Comparison of ENCODE assay signal across 26 cellular contexts in the genomic region with DNA sequence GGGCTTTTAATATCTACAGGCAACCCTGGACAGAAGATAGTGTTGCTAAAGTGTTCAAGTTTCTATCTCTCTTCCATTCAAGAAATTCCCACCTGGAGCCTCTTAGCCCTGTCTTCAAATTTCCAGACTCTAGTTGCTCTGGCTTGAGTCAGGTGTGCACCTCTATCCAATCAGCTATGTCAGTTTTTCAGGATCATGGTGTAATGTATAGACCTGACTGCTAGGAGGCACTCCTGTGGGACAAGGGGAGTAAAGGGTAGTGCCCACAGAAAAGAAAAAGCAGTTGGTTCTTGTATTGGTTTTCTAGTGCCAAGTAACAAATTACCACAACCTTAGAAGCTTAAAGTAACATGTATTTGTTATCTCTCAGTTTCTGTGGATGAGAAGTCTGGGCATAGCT. TPM values are rescaled to one million over a fixed set of nuclear protein-coding genes. Genes with fewer than 3 reads are reported as not detected.
DNase-seq lines count a peak whose midpoint lies in the region; ATAC-seq and TF ChIP-seq lines count a peak whose summit lies in the region.
"Had no signal": no experiment of that assay in that cellular context is flagged by ENCODE, and none has a peak within 500 bp of the region (broad histone marks: within the 10 kb centered on the region; RNA-seq: fewer than 3 reads in every experiment).

No MANE protein-coding gene starts in this region.

- H3K79me2 ChIP-seq in H9 (ENCODE audit: insufficient read depth, low read length) (no peaks in the 10 kb centered on the region), PC-3 (ENCODE audit: low read length) (no peaks in the 10 kb centered on the region)

- no TSS peak for BruUV-seq in PC-3 (replicated peaks; lab: Mats Ljungman, UMichigan)

- no peak overlapping the region for H2AK5ac ChIP-seq in H9 (ENCODE audit: insufficient read length, low read length)

- H3K79me1 ChIP-seq in H9 (ENCODE audit: insufficient read depth, low read depth, low read length, poor library complexity, severe bottlenecking), result no peaks in the 10 kb centered on the region

- H3K14ac ChIP-seq in H9 (ENCODE audit: insufficient read depth, low read length), result no peak overlapping the region

- H3K23ac ChIP-seq in H9 (ENCODE audit: insufficient read length, low read depth, low read length), result no peak overlapping the region

- H3K9ac ChIP-seq in H9 (ENCODE audit: extremely low read depth, insufficient read length, low read length), result no peak overlapping the region
- peak overlapping the region; percentile 34; the same call in 1 of the 2 replicates for H3K9ac ChIP-seq in PC-3 (ENCODE audit: low read length)
- H3K9ac ChIP-seq: neural progenitor cell had no signal

- H3K27ac Mint-ChIP-seq in H9, result no peak overlapping the region
- H3K27ac Mint-ChIP-seq in stimulated activated effector memory CD8-positive, alpha-beta T cell treated with anti-CD3 and anti-CD28 coated beads, Interleukin-12 subunit alpha, Interleukin-12 subunit beta, amount 100 ng/mL, for 72 hours, result no peak overlapping the region
- no peak overlapping the region for H3K27ac Mint-ChIP-seq in CD4-positive, alpha-beta T cell
- H3K27ac Mint-ChIP-seq: activated B cell treated with CpG ODN at 0.5 μM for 24 hours; activated naive CD8-positive, alpha-beta T cell treated with anti-CD3 and anti-CD28 coated beads, Interleukin-2, amount 50 U/mL, for 24 hours; neural progenitor cell had no signal

- H2BK15ac ChIP-seq in H9 (ENCODE audit: low read depth, low read length), result no peak overlapping the region

- H3K4me3 Mint-ChIP-seq in H9, result no peak overlapping the region
- no peak overlapping the region for H3K4me3 Mint-ChIP-seq in stimulated activated effector memory CD8-positive, alpha-beta T cell treated with anti-CD3 and anti-CD28 coated beads, Interleukin-12 subunit alpha, Interleukin-12 subunit beta, amount 100 ng/mL, for 72 hours
- no peak overlapping the region for H3K4me3 Mint-ChIP-seq in CD4-positive, alpha-beta T cell
- H3K4me3 Mint-ChIP-seq: activated B cell treated with CpG ODN at 0.5 μM for 24 hours; activated naive CD8-positive, alpha-beta T cell treated with anti-CD3 and anti-CD28 coated beads, Interleukin-2, amount 50 U/mL, for 24 hours; activated T-cell treated with anti-CD3 and anti-CD28 coated beads, Interleukin-2, amount 50 U/mL, for 4 hours; neural progenitor cell had no signal

- H2BK120ac ChIP-seq in H9 (ENCODE audit: low read depth, low read length, poor library complexity, severe bottlenecking), result no peak overlapping the region

- no peaks in the 10 kb centered on the region for H3K36me3 ChIP-seq in PC-3 (ENCODE audit: low read depth, low read length)
- H3K36me3 ChIP-seq: HAP-1, left lung, neural progenitor cell, pancreas had no signal

- CTCF ChIA-PET in PC-3 (lab: Charles Lee), result no interaction called here
- CTCF ChIA-PET in CD4-positive, alpha-beta T cell (lab: Charles Lee), result no interaction called here

- H3K9me2 ChIP-seq in PC-3 (replicated peaks; ENCODE audit: low read length), result no peaks in the 10 kb centered on the region

- no peak overlapping the region for H2BK12ac ChIP-seq in H9 (ENCODE audit: insufficient read length, low read depth, low read length)

- H4K5ac ChIP-seq in H9 (ENCODE audit: insufficient read length, low read depth, low read length), result no peak overlapping the region

- H3K4me3 ChIP-seq in PC-3 (ENCODE audit: low read length) (no peak overlapping the region), fibroblast of the aortic adventitia (ENCODE audit: low read depth, low read length) (no peak overlapping the region)
- H3K4me3 ChIP-seq: HAP-1, left lung, neural progenitor cell, pancreas, smooth muscle cell had no signal

- DNase-seq in H9, result peak; percentile 31
- no peak for DNase-seq in PC-3
- DNase-seq in fibroblast of the aortic adventitia (ENCODE audit: low read depth), result no peak
- no peak for DNase-seq in stimulated activated effector memory CD8-positive, alpha-beta T cell treated with anti-CD3 and anti-CD28 coated beads, Interleukin-12 subunit alpha, Interleukin-12 subunit beta, amount 100 ng/mL, for 72 hours (ENCODE audit: low spot score in 2 of 2)
- no peak for DNase-seq in CD4-positive, alpha-beta T cell
- no peak for DNase-seq in NK-92 (lab: John Stamatoyannopoulos, UW; ENCODE audit: unreplicated experiment)
- DNase-seq in NCI-H526 (lab: John Stamatoyannopoulos, UW), result no peak
- no peak for DNase-seq in NCI-H2227 treated with DMSO at 0.1 percent for 48 hours (lab: John Stamatoyannopoulos, UW)
- DNase-seq: activated B cell treated with CpG ODN at 0.5 μM for 24 hours; activated CD4-positive, alpha-beta T cell treated with anti-CD3 and anti-CD28 coated beads, Interleukin-2, amount 50 U/mL, for 1 hour; activated naive CD8-positive, alpha-beta T cell treated with anti-CD3 and anti-CD28 coated beads, Interleukin-2, amount 50 U/mL, for 24 hours; activated T-cell treated with anti-CD3 and anti-CD28 coated beads, Interleukin-2, amount 50 U/mL, for 4 hours; C1 segment of cervical spinal cord; Caco-2; hippocampal formation; left lung; NCI-H1048; NCI-H446 treated with DMSO at 0.1 percent for 48 hours; pancreas; stimulated activated naive CD4-positive, alpha-beta T cell treated with Interleukin-2 at 50 U/mL for 16 hours; T-helper 1 cell had no signal

- H4K91ac ChIP-seq in H9 (ENCODE audit: insufficient read length, low read depth, low read length), result no peak overlapping the region

- peaks cover 49% of the 10 kb centered on the region for H3K27me3 Mint-ChIP-seq in H9 (ENCODE audit: low read depth)
- peaks cover 65% of the 10 kb centered on the region for H3K27me3 Mint-ChIP-seq in CD4-positive, alpha-beta T cell

- no peak for ATAC-seq in PC-3
- peak; percentile 21 for ATAC-seq in stimulated activated effector memory CD8-positive, alpha-beta T cell treated with anti-CD3 and anti-CD28 coated beads, Interleukin-12 subunit alpha, Interleukin-12 subunit beta, amount 100 ng/mL, for 72 hours
- ATAC-seq in CD4-positive, alpha-beta T cell (ENCODE audit: poor library complexity), result no peak
- ATAC-seq: activated naive CD8-positive, alpha-beta T cell treated with anti-CD3 and anti-CD28 coated beads, Interleukin-2, amount 50 U/mL, for 24 hours; activated T-cell treated with anti-CD3 and anti-CD28 coated beads, Interleukin-2, amount 50 U/mL, for 4 hours; left lung; pancreas had no signal

- H3K9me3 Mint-ChIP-seq in H9, result no peaks in the 10 kb centered on the region
- H3K9me3 Mint-ChIP-seq in stimulated activated effector memory CD8-positive, alpha-beta T cell treated with anti-CD3 and anti-CD28 coated beads, Interleukin-12 subunit alpha, Interleukin-12 subunit beta, amount 100 ng/mL, for 72 hours, result peaks cover 1% of the 10 kb centered on the region
- H3K9me3 Mint-ChIP-seq in CD4-positive, alpha-beta T cell, result no peaks in the 10 kb centered on the region
- H3K9me3 Mint-ChIP-seq: activated B cell treated with CpG ODN at 0.5 μM for 24 hours; activated naive CD8-positive, alpha-beta T cell treated with anti-CD3 and anti-CD28 coated beads, Interleukin-2, amount 50 U/mL, for 24 hours; neural progenitor cell had no signal

- H3K18ac ChIP-seq in H9 (ENCODE audit: insufficient read length, low read depth, low read length), result no peak overlapping the region

- H4K20me1 ChIP-seq in H9 (ENCODE audit: control insufficient read depth, insufficient read depth, insufficient read length), result no peaks in the 10 kb centered on the region
- H4K20me1 ChIP-seq in PC-3 (ENCODE audit: low read length), result no peaks in the 10 kb centered on the region

- H2BK20ac ChIP-seq in H9 (ENCODE audit: low read depth, low read length, poor library complexity, severe bottlenecking), result no peak overlapping the region

- POLR2A ChIA-PET in PC-3 (lab: Charles Lee; ENCODE audit: unreplicated experiment), result no interaction called here
- POLR2A ChIA-PET in CD4-positive, alpha-beta T cell (lab: Charles Lee), result no interaction called here

- H4K8ac ChIP-seq in H9 (replicated peaks; ENCODE audit: insufficient read length, low read depth, low read length), result no peak overlapping the region

- peaks cover 5% of the 10 kb centered on the region for H3F3A ChIP-seq in PC-3 (ENCODE audit: low read length, unreplicated experiment)

- H3K27me3 ChIP-seq in H9 (ENCODE audit: insufficient read depth, low read length) (no peaks in the 10 kb centered on the region), PC-3 (ENCODE audit: low read length) (no peaks in the 10 kb centered on the region)
- peaks cover 21% of the 10 kb centered on the region for H3K27me3 ChIP-seq in CD4-positive, alpha-beta T cell (ENCODE audit: control insufficient read depth, insufficient read depth, low read length)
- H3K27me3 ChIP-seq: pancreas had no signal

- peak; percentile 41; the same call in 2 of the 3 replicates for TF ChIP-seq CTCF in H9 (conservative IDR thresholded peaks at IDR 0.05)
- TF ChIP-seq CTCF in PC-3 (conservative IDR thresholded peaks at IDR 0.05; ENCODE audit: low read depth, low read length), result peak; percentile 36
- TF ChIP-seq CTCF in fibroblast of the aortic adventitia (IDR thresholded peaks at IDR 0.05; ENCODE audit: insufficient read depth, low read length), result peak; percentile 7
- TF ChIP-seq CTCF in CD4-positive, alpha-beta T cell (IDR thresholded peaks at IDR 0.05), result no peak

- H3K27ac ChIP-seq in H9 (ENCODE audit: insufficient read length, low read depth, low read length) (no peak overlapping the region), PC-3 (ENCODE audit: low read length) (peak overlapping the region; percentile 85)
- H3K27ac ChIP-seq in CD4-positive, alpha-beta T cell (ENCODE audit: low read depth, low read length), result no peak overlapping the region
- H3K27ac ChIP-seq: left lung, neural progenitor cell, pancreas, RWPE1 had no signal

- no peak overlapping the region for H3K4ac ChIP-seq in H9 (ENCODE audit: low read depth, low read length)

- H3T11ph ChIP-seq in H9 (ENCODE audit: low read length), result no peak overlapping the region

- no peaks in the 10 kb centered on the region for H3K36me3 Mint-ChIP-seq in H9 (ENCODE audit: insufficient read depth in 1 of 3, low read depth in 3 of 3)
- no peaks in the 10 kb centered on the region for H3K36me3 Mint-ChIP-seq in stimulated activated effector memory CD8-positive, alpha-beta T cell treated with anti-CD3 and anti-CD28 coated beads, Interleukin-12 subunit alpha, Interleukin-12 subunit beta, amount 100 ng/mL, for 72 hours
- peaks cover under 1% of the 10 kb centered on the region for H3K36me3 Mint-ChIP-seq in CD4-positive, alpha-beta T cell (ENCODE audit: low read depth)
- H3K36me3 Mint-ChIP-seq: neural progenitor cell had no signal

- H3K56ac ChIP-seq in H9 (ENCODE audit: insufficient read length, low read depth, low read length), result no peak overlapping the region

- H2AFZ ChIP-seq in H9 (ENCODE audit: low read length), result no peak overlapping the region
- no peak overlapping the region for H2AFZ ChIP-seq in PC-3 (ENCODE audit: low read length)
- H2AFZ ChIP-seq: neural progenitor cell had no signal

- no peak overlapping the region for H2BK5ac ChIP-seq in H9 (ENCODE audit: insufficient read length, low read length)

- H3K4me2 ChIP-seq in H9 (ENCODE audit: insufficient read depth, insufficient read length, low read length), result no peak overlapping the region
- peak overlapping the region; percentile 44 for H3K4me2 ChIP-seq in PC-3 (ENCODE audit: low read length)
- H3K4me2 ChIP-seq: neural progenitor cell, smooth muscle cell had no signal

- intact Hi-C loops in PC-3 (cut with micrococcal nuclease), result loop anchor here (5.0 kb wide), 3 partner anchors 265 to 1195 kb away; partner anchors contain the start of gene NEGR1
- intact Hi-C loops in CD4-positive, alpha-beta T cell (cut with DNase I, micrococcal nuclease), result loop anchor here in 1 of 2 experiments (10.0 kb wide), 1 partner anchor 732 kb away; the partner anchor contains the start of gene ANKRD13C

- H3K9me3 ChIP-seq in H9 (ENCODE audit: control insufficient read depth, low read depth, low read length) (no peaks in the 10 kb centered on the region), PC-3 (ENCODE audit: low read length) (no peaks in the 10 kb centered on the region)
- no peaks in the 10 kb centered on the region for H3K9me3 ChIP-seq in CD4-positive, alpha-beta T cell (ENCODE audit: control insufficient read depth, low read length)
- H3K9me3 ChIP-seq: Caco-2, HAP-1, left lung, pancreas had no signal

- no peaks in the 10 kb centered on the region for H3K4me1 ChIP-seq in H9 (ENCODE audit: insufficient read depth, low read length)
- H3K4me1 ChIP-seq in PC-3 (ENCODE audit: insufficient read depth, low read length), result peaks cover 78% of the 10 kb centered on the region
- H3K4me1 ChIP-seq: Caco-2, HAP-1, neural progenitor cell had no signal

- no peaks in the 10 kb centered on the region for H3K23me2 ChIP-seq in H9 (ENCODE audit: insufficient read length, low read depth, low read length, poor library complexity, severe bottlenecking)

- peaks cover 0 to 5% of the 10 kb centered on the region in 2 experiments; a peak in 3 of 4 replicates for H3K4me1 Mint-ChIP-seq in H9
- H3K4me1 Mint-ChIP-seq in stimulated activated effector memory CD8-positive, alpha-beta T cell treated with anti-CD3 and anti-CD28 coated beads, Interleukin-12 subunit alpha, Interleukin-12 subunit beta, amount 100 ng/mL, for 72 hours, result peaks cover 2% of the 10 kb centered on the region
- peaks cover 2% of the 10 kb centered on the region for H3K4me1 Mint-ChIP-seq in CD4-positive, alpha-beta T cell (ENCODE audit: low read depth)
- H3K4me1 Mint-ChIP-seq: activated B cell treated with CpG ODN at 0.5 μM for 24 hours; activated naive CD8-positive, alpha-beta T cell treated with anti-CD3 and anti-CD28 coated beads, Interleukin-2, amount 50 U/mL, for 24 hours; neural progenitor cell had no signal

RNA-seq across cellular contexts. Expression of gene ZRANB2, which starts 6.2 kb away (rescaled TPM):
- total RNA-seq in H9 (2021) (91.0 and 103 TPM in 2 replicates), PC-3 (2014; rRNA removed) (38.7 and 45.5 TPM in 2 replicates), fibroblast of the aortic adventitia (ENCODE audit: low replicate concordance) (49.3 and 61.5 TPM in 2 replicates)
- 100 to 1,000 TPM; 102 TPM for total RNA-seq in CD4-positive, alpha-beta T cell

RNA-seq across cellular contexts. Expression of gene PTGER3, which starts 39.4 kb away (rescaled TPM):
- total RNA-seq in H9 (2021) (0.26 TPM in 2 replicates), PC-3 (2014; rRNA removed) (0.11 and 0.40 TPM in 2 replicates), fibroblast of the aortic adventitia (ENCODE audit: low replicate concordance) (1.5 and 11.7 TPM in 2 replicates)
- total RNA-seq in CD4-positive, alpha-beta T cell, result not detected
- total RNA-seq: Caco-2, dermis microvascular lymphatic vessel endothelial cell had no signal
